1 cellular context compared by ENCODE assay signal in genomic region chr9:34379334-34380033, GRCh38.
TF ChIP-seq lines count a peak whose summit lies in the region.

No MANE protein-coding gene starts in this region.

TF ChIP-seq in HepG2, 621 proteins besides CTCF, POLR2A, EP300 and RAD21 (continued from another document and continues in another):
- TF ChIP-seq ZBTB2 (CRISPR knock-in tag; IDR thresholded peaks at IDR 0.05; ENCODE audit: low read depth) (no peak; the same call in 1 of the 2 replicates), ZBTB42 (CRISPR knock-in tag; IDR thresholded peaks at IDR 0.05) (no peak), ZSCAN31 (CRISPR knock-in tag; IDR thresholded peaks at IDR 0.05; ENCODE audit: low read depth) (no peak), ETS1 (CRISPR knock-in tag; IDR thresholded peaks at IDR 0.05) (no peak), HIVEP1 (CRISPR knock-in tag; IDR thresholded peaks at IDR 0.05) (no peak), RELA (CRISPR knock-in tag; IDR thresholded peaks at IDR 0.05) (no peak), RNF219 (CRISPR knock-in tag; IDR thresholded peaks at IDR 0.05) (no peak), FOXK2 (IDR thresholded peaks at IDR 0.05) (no peak), MED13 (CRISPR knock-in tag; IDR thresholded peaks at IDR 0.05) (no peak), POGK (CRISPR knock-in tag; conservative IDR thresholded peaks at IDR 0.05) (peak; percentile 70; the same call in 1 of the 2 replicates), ZNF597 (CRISPR knock-in tag; IDR thresholded peaks at IDR 0.05) (no peak), ZBTB37 (CRISPR knock-in tag; IDR thresholded peaks at IDR 0.05) (no peak), ZNF850 (CRISPR knock-in tag; conservative IDR thresholded peaks at IDR 0.05) (no peak), GATA4 (IDR thresholded peaks at IDR 0.05; ENCODE audit: borderline replicate concordance, low read depth) (no peak), ZNF251 (CRISPR knock-in tag; IDR thresholded peaks at IDR 0.05) (no peak), MEIS1 (CRISPR knock-in tag; IDR thresholded peaks at IDR 0.05; ENCODE audit: borderline replicate concordance) (0 out of 2 replicates have a peak, but pooled peaks have one; percentile 33), ZFP36L2 (CRISPR knock-in tag; IDR thresholded peaks at IDR 0.05) (no peak), PHF5A (CRISPR knock-in tag; IDR thresholded peaks at IDR 0.05; ENCODE audit: low read depth, unreplicated experiment) (peak; percentile 47), RARA (CRISPR knock-in tag; IDR thresholded peaks at IDR 0.05) (no peak), SAFB2 (CRISPR knock-in tag; IDR thresholded peaks at IDR 0.05; ENCODE audit: borderline replicate concordance, low read depth) (no peak), ZNF468 (CRISPR knock-in tag; IDR thresholded peaks at IDR 0.05) (no peak), ZBTB26 (CRISPR knock-in tag; IDR thresholded peaks at IDR 0.05; ENCODE audit: borderline replicate concordance) (peak; percentile 62; the same call in 1 of the 2 replicates), ZNF704 (CRISPR knock-in tag; IDR thresholded peaks at IDR 0.05; ENCODE audit: borderline replicate concordance) (no peak), HOXA5 (CRISPR knock-in tag; IDR thresholded peaks at IDR 0.05) (0 out of 2 replicates have a peak, but pooled peaks have one; percentile 23), POLR2AphosphoS5 (IDR thresholded peaks at IDR 0.05; ENCODE audit: low read depth, low read length) (no peak; the same call in 1 of the 2 replicates), DR1 (CRISPR knock-in tag; IDR thresholded peaks at IDR 0.05) (no peak), TOPORS (CRISPR knock-in tag; IDR thresholded peaks at IDR 0.05) (peak; percentile 28; the same call in 1 of the 2 replicates), ZNF660 (CRISPR knock-in tag; IDR thresholded peaks at IDR 0.05; ENCODE audit: borderline replicate concordance, low read depth) (no peak), ZNF24 (IDR thresholded peaks at IDR 0.05) (no peak), ZZZ3 (CRISPR knock-in tag; IDR thresholded peaks at IDR 0.05; ENCODE audit: borderline replicate concordance) (no peak), ZNF296 (CRISPR knock-in tag; conservative IDR thresholded peaks at IDR 0.05) (no peak), ZFX (CRISPR knock-in tag; IDR thresholded peaks at IDR 0.05; ENCODE audit: low read depth) (peak; percentile 50; the same call in 1 of the 2 replicates), FOXP4 (CRISPR knock-in tag; IDR thresholded peaks at IDR 0.05) (0 out of 2 replicates have a peak, but pooled peaks have one; percentile 47), ZNF260 (CRISPR knock-in tag; IDR thresholded peaks at IDR 0.05; ENCODE audit: borderline replicate concordance, low read depth) (no peak), HNRNPUL1 (IDR thresholded peaks at IDR 0.05; ENCODE audit: low read depth, low read length) (no peak), ZNF776 (CRISPR knock-in tag; IDR thresholded peaks at IDR 0.05) (no peak), ZNF792 (CRISPR knock-in tag; IDR thresholded peaks at IDR 0.05) (no peak), NFE2L2 (IDR thresholded peaks at IDR 0.05; ENCODE audit: low read length) (no peak), KDM4B (CRISPR knock-in tag; IDR thresholded peaks at IDR 0.05) (0 out of 2 replicates have a peak, but pooled peaks have one; percentile 21), THRA (CRISPR knock-in tag; IDR thresholded peaks at IDR 0.05; ENCODE audit: borderline replicate concordance) (no peak; the same call in 1 of the 2 replicates), ZNF101 (CRISPR knock-in tag; IDR thresholded peaks at IDR 0.05; ENCODE audit: borderline replicate concordance, low read depth) (no peak), MXI1 (IDR thresholded peaks at IDR 0.05; ENCODE audit: borderline replicate concordance, low read depth, low read length) (peak; percentile 46; the same call in 1 of the 3 replicates), GPN1 (CRISPR knock-in tag; IDR thresholded peaks at IDR 0.05; ENCODE audit: borderline replicate concordance) (no peak), MTERF4 (CRISPR knock-in tag; IDR thresholded peaks at IDR 0.05) (no peak), TOE1 (CRISPR knock-in tag; IDR thresholded peaks at IDR 0.05) (no peak), ESRRA (CRISPR knock-in tag; IDR thresholded peaks at IDR 0.05; ENCODE audit: low read depth) (no peak), IRF1 (CRISPR knock-in tag; IDR thresholded peaks at IDR 0.05; ENCODE audit: low read depth) (no peak)
